ENCODE assay signal across 8 cellular contexts in the genomic region with DNA sequence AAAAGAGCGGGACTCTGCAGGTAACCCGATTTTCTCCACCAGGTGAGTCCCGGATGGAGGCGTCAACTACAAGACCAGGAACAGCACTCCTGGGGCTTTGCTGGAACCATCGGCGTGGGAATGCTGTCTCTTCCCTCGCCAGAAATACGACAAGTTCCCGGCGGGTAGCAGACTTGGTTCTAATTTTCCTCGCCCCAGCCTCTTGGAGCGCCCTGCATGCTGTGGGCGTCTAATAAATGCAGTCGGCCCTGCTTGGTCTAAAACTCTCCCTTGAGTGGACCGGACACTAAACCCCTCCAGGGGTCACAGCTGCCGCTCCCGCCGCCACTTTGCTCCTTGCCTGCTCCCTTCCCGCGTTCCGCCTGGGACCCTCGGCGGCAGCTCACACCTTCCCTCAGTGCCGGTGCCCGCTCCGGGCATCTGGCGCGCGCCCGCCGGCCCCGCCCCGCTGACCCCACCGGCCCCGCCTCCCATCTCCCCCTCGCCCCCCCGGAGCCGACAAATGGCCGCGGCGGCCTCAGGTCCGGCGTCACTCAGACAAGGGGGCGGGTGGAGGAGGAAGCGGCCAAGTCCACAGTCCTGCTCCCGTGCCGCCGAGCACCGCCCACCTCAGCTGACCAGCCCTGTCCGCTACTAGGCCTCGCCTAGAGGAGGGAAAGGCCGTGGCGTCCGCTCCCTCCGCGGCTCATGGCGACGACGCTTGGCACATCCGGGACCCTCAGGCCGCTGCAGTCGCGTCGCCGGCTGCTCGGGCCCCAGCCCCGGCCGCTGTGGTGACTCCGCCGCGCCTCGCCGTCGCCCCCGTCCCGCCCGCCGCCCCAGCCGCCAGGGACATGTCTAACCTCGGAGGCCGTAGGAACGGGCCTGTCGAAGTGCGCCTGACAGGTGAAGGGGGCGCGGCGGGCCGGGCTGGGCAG.
A peak's percentile ranks its signal among the peaks of the same experiment; 100 is the strongest.
DNase-seq lines count a peak whose midpoint lies in the region; ATAC-seq and TF ChIP-seq lines count a peak whose summit lies in the region.

No MANE protein-coding gene starts in this region.

- H3K9me3 Mint-ChIP-seq in nephron progenitor cell: peaks cover 14% of the 10 kb centered on the region

- H3K4me1 Mint-ChIP-seq in nephron progenitor cell: peaks cover 20% of the 10 kb centered on the region

- H3K27me3 Mint-ChIP-seq in nephron progenitor cell (ENCODE audit: low read depth, poor library complexity): peaks cover 43% of the 10 kb centered on the region

- peak overlapping the region; percentile 92 for H3K4me3 Mint-ChIP-seq in nephron progenitor cell

- no peak for TF ChIP-seq CTCF in foreskin keratinocyte (conservative IDR thresholded peaks at IDR 0.05)
- no peak for TF ChIP-seq CTCF in nephron progenitor cell (IDR thresholded peaks at IDR 0.05)

- H3K27ac Mint-ChIP-seq in nephron progenitor cell: no peak overlapping the region

- H3K36me3 Mint-ChIP-seq in nephron progenitor cell (ENCODE audit: low read depth): peaks cover 27% of the 10 kb centered on the region

- H3K27ac ChIP-seq in foreskin keratinocyte: peak overlapping the region; percentile 66

- peak; percentile 81 for ATAC-seq in GM21529 (IDR thresholded peaks at IDR 0.05; ENCODE audit: unreplicated experiment)
- peak; percentile 84 for ATAC-seq in foreskin keratinocyte

- no peaks in the 10 kb centered on the region for H3K27me3 ChIP-seq in foreskin keratinocyte

- DNase-seq in CD1c-positive myeloid dendritic cell (ENCODE audit: extremely low spot score) (peak; percentile 87), LHCN-M2 (ENCODE audit: low read depth) (peak; percentile 80), SHP77 (lab: John Stamatoyannopoulos, UW) (peak; percentile 88 to 95), foreskin keratinocyte (peak; percentile 24 to 60), nephron progenitor cell (peak; percentile 92)
- DNase-seq in activated naive CD4-positive, alpha-beta T cell treated with Interleukin-2 at 50 U/mL for 16 hours: peak; percentile 76
- peak; percentile 71 for DNase-seq in stimulated activated naive CD4-positive, alpha-beta T cell treated with Interleukin-2 at 50 U/mL for 16 hours (lab: John Stamatoyannopoulos, UW)

- H3K4me1 ChIP-seq in foreskin keratinocyte: no peaks in the 10 kb centered on the region

Comparison
In these comparisons a context has a peak if more than half of its experiments do, and no peak if none do; other contexts are left out.
1. Peak in every context shown above with its lines: DNase-seq, ATAC-seq and H3K27ac ChIP-seq.
2. DNase-seq: peak in every context shown above with its lines; median percentile 92 in nephron progenitor cell; 92 in SHP77; 87 in CD1c-positive myeloid dendritic cell; 80 in LHCN-M2; 76 in activated naive CD4-positive, alpha-beta T cell treated with Interleukin-2 at 50 U/mL for 16 hours; 71 in stimulated activated naive CD4-positive, alpha-beta T cell treated with Interleukin-2 at 50 U/mL for 16 hours; 42 in foreskin keratinocyte.